ENCODE assay signal across 29 cellular contexts in the genomic region with DNA sequence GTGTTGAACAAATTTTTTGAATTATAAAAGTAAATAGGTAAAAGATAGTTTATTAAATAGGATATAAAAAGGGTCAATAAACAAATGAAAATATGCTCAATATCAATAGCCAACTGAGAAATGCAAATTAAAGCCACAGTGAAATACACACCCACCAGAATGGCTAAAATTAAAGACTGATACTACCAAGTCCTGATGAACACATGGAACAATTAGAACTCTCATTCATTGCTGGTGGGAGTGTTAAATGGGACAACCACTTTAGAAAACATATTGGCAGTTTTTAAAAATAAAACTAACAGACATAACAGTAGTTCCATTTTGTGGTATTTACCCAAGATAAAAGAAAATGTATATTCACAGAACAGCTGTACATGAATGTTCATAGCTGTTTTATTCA.
"Had no signal": no experiment of that assay in that cellular context is flagged by ENCODE, and none has a peak within 500 bp of the region (broad histone marks: within the 10 kb centered on the region; RNA-seq: fewer than 3 reads in every experiment).

No MANE protein-coding gene starts in this region.

- ATAC-seq: stimulated activated effector memory CD8-positive, alpha-beta T cell treated with anti-CD3 and anti-CD28 coated beads, Interleukin-12 subunit alpha, Interleukin-12 subunit beta, amount 100 ng/mL, for 72 hours; stimulated activated memory B cell treated with anti-CD40 and anti-IgM and Interleukin-4, amounts not matched to agents 10 μg/mL and 1 μg/mL and 100 μg/mL, for 72 hours; stimulated activated naive B cell treated with anti-CD40 and anti-IgM and Interleukin-4, amounts not matched to agents 10 μg/mL and 1 μg/mL and 100 μg/mL, for 72 hours; stimulated activated naive CD8-positive, alpha-beta T cell treated with anti-CD3 and anti-CD28 coated beads, Interleukin-15, amount 100 ng/mL, for 72 hours; stimulated activated naive CD8-positive, alpha-beta T cell treated with anti-CD3 and anti-CD28 coated beads, Interleukin-15, Interleukin-2, amounts not matched to agents 100 U/mL and 50 U/mL, for 24 hours; upper lobe of right lung had no signal

- H3K36me3 Mint-ChIP-seq: stimulated activated effector memory CD8-positive, alpha-beta T cell treated with anti-CD3 and anti-CD28 coated beads, Interleukin-12 subunit alpha, Interleukin-12 subunit beta, amount 100 ng/mL, for 72 hours had no signal

- H3K4me3 ChIP-seq: stomach, suprapubic skin, testis, thoracic aorta, thyroid gland, tibial artery, tibial nerve, transverse colon, upper lobe of left lung, upper lobe of right lung, uterus, vagina had no signal

- H3K4me1 ChIP-seq: stomach, suprapubic skin, testis, thyroid gland, tibial artery, tibial nerve, upper lobe of left lung, upper lobe of right lung, uterus, vagina had no signal

- H3K27me3 ChIP-seq: stomach, suprapubic skin, testis, thyroid gland, tibial artery, tibial nerve, transverse colon, upper lobe of left lung, upper lobe of right lung, uterus, vagina had no signal

- H3K9me3 Mint-ChIP-seq: stimulated activated effector memory CD8-positive, alpha-beta T cell treated with anti-CD3 and anti-CD28 coated beads, Interleukin-12 subunit alpha, Interleukin-12 subunit beta, amount 100 ng/mL, for 72 hours; stimulated activated memory B cell treated with anti-CD40 and anti-IgM and Interleukin-4, amounts not matched to agents 10 μg/mL and 1 μg/mL and 100 μg/mL, for 72 hours; stimulated activated naive B cell treated with anti-CD40 and anti-IgM and Interleukin-4, amounts not matched to agents 10 μg/mL and 1 μg/mL and 100 μg/mL, for 72 hours; stimulated activated naive CD8-positive, alpha-beta T cell treated with anti-CD3 and anti-CD28 coated beads, Interleukin-15, amount 100 ng/mL, for 72 hours; stimulated activated naive CD8-positive, alpha-beta T cell treated with anti-CD3 and anti-CD28 coated beads, Interleukin-15, Interleukin-2, amounts not matched to agents 100 ng/mL and 50 ng/mL, for 24 hours; type B pancreatic cell had no signal

- H3K4me3 Mint-ChIP-seq: stimulated activated effector memory CD8-positive, alpha-beta T cell treated with anti-CD3 and anti-CD28 coated beads, Interleukin-12 subunit alpha, Interleukin-12 subunit beta, amount 100 ng/mL, for 72 hours; stimulated activated memory B cell treated with anti-CD40 and anti-IgM and Interleukin-4, amounts not matched to agents 10 μg/mL and 1 μg/mL and 100 μg/mL, for 72 hours; stimulated activated naive B cell treated with anti-CD40 and anti-IgM and Interleukin-4, amounts not matched to agents 10 μg/mL and 1 μg/mL and 100 μg/mL, for 72 hours; stimulated activated naive CD8-positive, alpha-beta T cell treated with anti-CD3 and anti-CD28 coated beads, Interleukin-15, amount 100 ng/mL, for 72 hours; stimulated activated naive CD8-positive, alpha-beta T cell treated with anti-CD3 and anti-CD28 coated beads, Interleukin-15, Interleukin-2, amounts not matched to agents 100 ng/mL and 50 ng/mL, for 24 hours; type B pancreatic cell had no signal

- H3K27ac Mint-ChIP-seq: stimulated activated effector memory CD8-positive, alpha-beta T cell treated with anti-CD3 and anti-CD28 coated beads, Interleukin-12 subunit alpha, Interleukin-12 subunit beta, amount 100 ng/mL, for 72 hours; stimulated activated memory B cell treated with anti-CD40 and anti-IgM and Interleukin-4, amounts not matched to agents 10 μg/mL and 1 μg/mL and 100 μg/mL, for 72 hours; stimulated activated naive B cell treated with anti-CD40 and anti-IgM and Interleukin-4, amounts not matched to agents 10 μg/mL and 1 μg/mL and 100 μg/mL, for 72 hours; stimulated activated naive CD8-positive, alpha-beta T cell treated with anti-CD3 and anti-CD28 coated beads, Interleukin-15, amount 100 ng/mL, for 72 hours; stimulated activated naive CD8-positive, alpha-beta T cell treated with anti-CD3 and anti-CD28 coated beads, Interleukin-15, Interleukin-2, amounts not matched to agents 100 ng/mL and 50 ng/mL, for 24 hours; type B pancreatic cell had no signal

- H3K27me3 Mint-ChIP-seq: stimulated activated memory B cell treated with anti-CD40 and anti-IgM and Interleukin-4, amounts not matched to agents 10 μg/mL and 1 μg/mL and 100 μg/mL, for 72 hours; stimulated activated naive B cell treated with anti-CD40 and anti-IgM and Interleukin-4, amounts not matched to agents 10 μg/mL and 1 μg/mL and 100 μg/mL, for 72 hours; stimulated activated naive CD8-positive, alpha-beta T cell treated with anti-CD3 and anti-CD28 coated beads, Interleukin-15, amount 100 ng/mL, for 72 hours; stimulated activated naive CD8-positive, alpha-beta T cell treated with anti-CD3 and anti-CD28 coated beads, Interleukin-15, Interleukin-2, amounts not matched to agents 100 ng/mL and 50 ng/mL, for 24 hours had no signal

- H3K27ac ChIP-seq: stomach, suprapubic skin, testis, thoracic aorta, thyroid gland, tibial artery, tibial nerve, transverse colon, upper lobe of left lung, upper lobe of right lung, uterus, vagina had no signal

- H3K36me3 ChIP-seq: stomach, suprapubic skin, thoracic aorta, thyroid gland, tibial artery, transverse colon, upper lobe of left lung, upper lobe of right lung, uterus, vagina had no signal

- DNase-seq: stimulated activated CD4-positive, alpha-beta T cell treated with anti-CD3 and anti-CD28 coated beads, Interleukin-2, amount 100 ng/mL, for 48 hours; stimulated activated CD4-positive, alpha-beta T cell treated with anti-CD3 and anti-CD28 coated beads, Interleukin-4, amount 100 ng/mL, for 1 hour; stimulated activated CD4-positive, alpha-beta T cell treated with anti-CD3 and anti-CD28 coated beads, Interleukin-4, amount 100 ng/mL, for 24 hours; stimulated activated CD4-positive, alpha-beta T cell treated with anti-CD3 and anti-CD28 coated beads, Interleukin-4, amount 100 ng/mL, for 4 hours; stimulated activated CD8-positive, alpha-beta memory T cell treated with anti-CD3 and anti-CD28 coated beads, Interleukin-4, amount 100 ng/mL, for 48 hours; stimulated activated naive B cell treated with anti-CD40 and anti-IgM and Interleukin-4, amounts not matched to agents 10 μg/mL and 1 μg/mL and 100 μg/mL, for 72 hours; stimulated activated naive CD4-positive, alpha-beta T cell; stimulated activated naive CD4-positive, alpha-beta T cell treated with Interleukin-2 at 50 U/mL for 16 hours; stimulated activated naive CD8-positive, alpha-beta T cell treated with anti-CD3 and anti-CD28 coated beads, Interleukin-15, amount 100 ng/mL, for 72 hours; stimulated activated naive CD8-positive, alpha-beta T cell treated with anti-CD3 and anti-CD28 coated beads, Interleukin-15, Interleukin-2, amounts not matched to agents 100 U/mL and 50 U/mL, for 24 hours; stomach; substantia nigra; testis; thyroid gland; tibial artery; transverse colon; trophoblast cell; upper lobe of right lung; uterus had no signal

- FAIRE-seq: urothelium cell line had no signal

- H3K9me3 ChIP-seq: stomach, suprapubic skin, testis, thoracic aorta, thyroid gland, tibial artery, tibial nerve, transverse colon, upper lobe of left lung, upper lobe of right lung, uterus, vagina had no signal
